ENCODE assay signal across 20 cellular contexts in the genomic region with DNA sequence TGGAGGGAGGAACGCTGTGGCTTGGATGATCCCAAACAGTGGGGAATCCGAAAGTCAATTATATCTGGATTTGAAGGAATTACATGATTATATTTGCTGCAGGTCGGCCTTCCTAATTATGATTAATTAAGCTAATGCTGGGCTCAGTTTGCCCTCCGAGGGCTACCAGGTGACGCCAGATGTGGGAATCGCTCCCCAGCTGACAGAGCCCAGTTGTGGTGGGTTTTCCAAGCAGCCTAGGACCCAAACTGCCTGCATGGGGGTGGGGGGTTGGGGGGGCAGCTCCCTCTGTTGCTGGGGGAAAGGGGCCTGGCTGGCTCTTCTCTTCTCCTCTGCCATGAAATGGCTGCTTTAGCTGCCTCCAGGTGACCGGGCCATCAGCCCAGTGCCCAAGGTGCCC.
A peak's percentile ranks its signal among the peaks of the same experiment; 100 is the strongest.
DNase-seq lines count a peak whose midpoint lies in the region; ATAC-seq, FAIRE-seq and TF ChIP-seq lines count a peak whose summit lies in the region.
"Had no signal": no experiment of that assay in that cellular context is flagged by ENCODE, and none has a peak within 500 bp of the region (broad histone marks: within the 10 kb centered on the region; RNA-seq: fewer than 3 reads in every experiment).

No MANE protein-coding gene starts in this region.

- 0 out of 2 replicates have a peak overlapping the region, but pooled peaks have one; percentile 9 for H2BK12ac ChIP-seq in H1 (ENCODE audit: low read depth, low read length)

- H3F3A ChIP-seq in Loucy (ENCODE audit: low read depth) (no peaks in the 10 kb centered on the region), GM23248 (ENCODE audit: insufficient read depth) (no peaks in the 10 kb centered on the region)

- H3K9me2 ChIP-seq in Loucy (replicated peaks; ENCODE audit: low read depth, low read length) = no peaks in the 10 kb centered on the region
- H3K9me2 ChIP-seq in GM23248 (ENCODE audit: insufficient read depth) = no peaks in the 10 kb centered on the region

- 94% methylated on average over 7 of the region's 7 CpGs; no CpG with 5 or more reads in 1 of the 2 experiments for WGBS in H1 (ENCODE audit: extremely low coverage in 1 of 2, insufficient coverage in 1 of 2, insufficient read length in 1 of 2, insufficient replicate concordance in 2 of 2, low coverage in 1 of 2, low lambda C conversion rate in 2 of 2, missing lambda C conversion rate in 1 of 2), 2 experiments
- WGBS in GM23248 (ENCODE audit: low coverage in 1 of 2, low lambda C conversion rate in 2 of 2, missing lambda C conversion rate in 2 of 2), 2 experiments = 7 to 15% methylated on average over 6 to 7 of the region's 7 CpGs

- FAIRE-seq in H1 (lab: Jason Lieb, UNC) = no peak
- FAIRE-seq: GM19239, HepG2 had no signal

- no peaks in the 10 kb centered on the region for H3K27me3 ChIP-seq in Loucy (ENCODE audit: insufficient read depth, low read length, poor library complexity, severe bottlenecking)
- H3K27me3 ChIP-seq in H1 (replicated peaks in 1 of 4; ENCODE audit: control insufficient read depth in 3 of 4, extremely low read depth in 1 of 4, insufficient read depth in 3 of 4, low read length in 3 of 4) = peaks cover 0 to 3% (median 0%) of the 10 kb centered on the region in 4 experiments; a peak in 1 of 7 replicates
- H3K27me3 ChIP-seq in GM23248 (replicated peaks; ENCODE audit: insufficient read depth) = no peaks in the 10 kb centered on the region
- H3K27me3 ChIP-seq: MG63, Peyer's patch had no signal

- H2BK120ac ChIP-seq in H1 (replicated peaks; ENCODE audit: low read depth, low read length) = no peak overlapping the region

- TF ChIP-seq EP300 in H1 (IDR thresholded peaks at IDR 0.05; ENCODE audit: borderline replicate concordance in 1 of 2, low read depth in 2 of 2, low read length in 2 of 2) = no peak

- no peak for TF ChIP-seq RAD21 in H1 (IDR thresholded peaks at IDR 0.05 in 1 of 2, conservative IDR thresholded peaks at IDR 0.05 in 1 of 2; ENCODE audit: low read depth in 2 of 2, low read length in 2 of 2)

- peak overlapping the region; percentile 77 for H3K27ac Mint-ChIP-seq in activated CD8-positive, alpha-beta T cell treated with anti-CD3 and anti-CD28 coated beads, Interleukin-2, amount 10 ng/mL, durations not matched to agents 7 days and 5 days
- H3K27ac Mint-ChIP-seq in activated CD8-positive, alpha-beta T cell treated with anti-CD3 and anti-CD28 coated beads for 36 hours = no peak overlapping the region
- peak overlapping the region; percentile 55 for H3K27ac Mint-ChIP-seq in stimulated activated memory B cell treated with anti-CD40 and anti-IgM and Interleukin-4, amounts not matched to agents 10 μg/mL and 1 μg/mL and 100 μg/mL, for 72 hours

- no peak overlapping the region for H2AK5ac ChIP-seq in H1 (ENCODE audit: low read depth, low read length)

- TF ChIP-seq CTCF in activated CD8-positive, alpha-beta T cell treated with anti-CD3 and anti-CD28 coated beads for 36 hours (IDR thresholded peaks at IDR 0.05) = no peak
- TF ChIP-seq CTCF in Loucy (conservative IDR thresholded peaks at IDR 0.05; ENCODE audit: low read length) (no peak), H1 (IDR thresholded peaks at IDR 0.05; ENCODE audit: control extremely low read depth in 1 of 3, insufficient read depth in 1 of 3, low read depth in 1 of 3, low read length in 3 of 3) (no peak)

- H3K27ac ChIP-seq in H1 (ENCODE audit: low read depth, low read length) (no peak overlapping the region), GM23248 (no peak overlapping the region)
- H3K27ac ChIP-seq: 22Rv1, C4-2B, Peyer's patch, SJCRH30 had no signal

- no peak for ATAC-seq in activated CD8-positive, alpha-beta T cell treated with anti-CD3 and anti-CD28 coated beads, Interleukin-2, amount 10 ng/mL, durations not matched to agents 7 days and 5 days
- ATAC-seq in activated CD8-positive, alpha-beta T cell treated with anti-CD3 and anti-CD28 coated beads for 36 hours = no peak
- ATAC-seq in stimulated activated memory B cell treated with anti-CD40 and anti-IgM and Interleukin-4, amounts not matched to agents 10 μg/mL and 1 μg/mL and 100 μg/mL, for 72 hours = no peak
- ATAC-seq in GM21515 (IDR thresholded peaks at IDR 0.05; ENCODE audit: unreplicated experiment) = no peak
- ATAC-seq: HepG2 had no signal

- no peak overlapping the region for H2BK15ac ChIP-seq in H1 (ENCODE audit: low read length)

- no peak overlapping the region for H4K8ac ChIP-seq in H1 (ENCODE audit: extremely low read depth, insufficient read depth, low read length)

- peak overlapping the region; percentile 69 for H3K4me2 ChIP-seq in Loucy (ENCODE audit: low read depth, low read length, poor library complexity, severe bottlenecking)
- no peak overlapping the region for H3K4me2 ChIP-seq in H1 (ENCODE audit: insufficient read depth in 1 of 2, low read depth in 2 of 2, low read length in 2 of 2)
- H3K4me2 ChIP-seq in GM23248 (ENCODE audit: unreplicated experiment) = no peak overlapping the region

- H3K79me2 ChIP-seq in Loucy (ENCODE audit: insufficient read depth, low read length) = no peaks in the 10 kb centered on the region
- H3K79me2 ChIP-seq in H1 (ENCODE audit: control insufficient read depth in 1 of 2, insufficient read depth in 2 of 2, low read length in 2 of 2) = no peaks in the 10 kb centered on the region
- H3K79me2 ChIP-seq in GM23248 (ENCODE audit: insufficient read depth) = no peaks in the 10 kb centered on the region

- no peak overlapping the region for H4K91ac ChIP-seq in H1 (replicated peaks; ENCODE audit: insufficient read length, low read length)

- H4K5ac ChIP-seq in H1 (ENCODE audit: insufficient read length, low read depth, low read length) = no peak overlapping the region

- H3K27me3 Mint-ChIP-seq in activated CD8-positive, alpha-beta T cell treated with anti-CD3 and anti-CD28 coated beads, Interleukin-2, amount 10 ng/mL, durations not matched to agents 7 days and 5 days (ENCODE audit: low read depth) = no peaks in the 10 kb centered on the region
- peaks cover 3% of the 10 kb centered on the region for H3K27me3 Mint-ChIP-seq in activated CD8-positive, alpha-beta T cell treated with anti-CD3 and anti-CD28 coated beads for 36 hours
- H3K27me3 Mint-ChIP-seq in stimulated activated memory B cell treated with anti-CD40 and anti-IgM and Interleukin-4, amounts not matched to agents 10 μg/mL and 1 μg/mL and 100 μg/mL, for 72 hours = peaks cover 18% of the 10 kb centered on the region

- H3K9me3 Mint-ChIP-seq in activated CD8-positive, alpha-beta T cell treated with anti-CD3 and anti-CD28 coated beads, Interleukin-2, amount 10 ng/mL, durations not matched to agents 7 days and 5 days (ENCODE audit: insufficient read depth) = no peaks in the 10 kb centered on the region
- H3K9me3 Mint-ChIP-seq in activated CD8-positive, alpha-beta T cell treated with anti-CD3 and anti-CD28 coated beads for 36 hours = no peaks in the 10 kb centered on the region
- no peaks in the 10 kb centered on the region for H3K9me3 Mint-ChIP-seq in stimulated activated memory B cell treated with anti-CD40 and anti-IgM and Interleukin-4, amounts not matched to agents 10 μg/mL and 1 μg/mL and 100 μg/mL, for 72 hours
- H3K9me3 Mint-ChIP-seq: CD8-positive, alpha-beta memory T cell had no signal

- no peak overlapping the region for H3K4me3 Mint-ChIP-seq in activated CD8-positive, alpha-beta T cell treated with anti-CD3 and anti-CD28 coated beads, Interleukin-2, amount 10 ng/mL, durations not matched to agents 7 days and 5 days
- H3K4me3 Mint-ChIP-seq in activated CD8-positive, alpha-beta T cell treated with anti-CD3 and anti-CD28 coated beads for 36 hours = no peak overlapping the region
- H3K4me3 Mint-ChIP-seq in stimulated activated memory B cell treated with anti-CD40 and anti-IgM and Interleukin-4, amounts not matched to agents 10 μg/mL and 1 μg/mL and 100 μg/mL, for 72 hours = no peak overlapping the region
- H3K4me3 Mint-ChIP-seq: CD8-positive, alpha-beta memory T cell had no signal

- no peak overlapping the region for H3K18ac ChIP-seq in H1 (ENCODE audit: extremely low read depth, low read length)

- H2BK5ac ChIP-seq in H1 (ENCODE audit: low read depth, low read length) = no peak overlapping the region

- H3K4me3 ChIP-seq in Loucy (ENCODE audit: low read length, poor library complexity, severe bottlenecking) = peak overlapping the region; percentile 56
- H3K4me3 ChIP-seq in H1 (ENCODE audit: extremely low read depth in 1 of 4, insufficient read depth in 2 of 4, low read depth in 3 of 4, low read length in 4 of 4) = no peak overlapping the region
- H3K4me3 ChIP-seq in GM23248 = no peak overlapping the region
- H3K4me3 ChIP-seq: HAP-1, MG63, Peyer's patch, SJCRH30 had no signal

- CTCF ChIA-PET in activated CD8-positive, alpha-beta T cell treated with anti-CD3 and anti-CD28 coated beads, Interleukin-2, amount 10 ng/mL, durations not matched to agents 7 days and 5 days (lab: Charles Lee) = no interaction called here
- CTCF ChIA-PET in activated CD8-positive, alpha-beta T cell treated with anti-CD3 and anti-CD28 coated beads for 36 hours (lab: Charles Lee) = no interaction called here
- CTCF ChIA-PET in H1 (lab: Charles Lee; ENCODE audit: partially characterized antibody) = no interaction called here

- no peak overlapping the region for H3K14ac ChIP-seq in H1 (ENCODE audit: insufficient read length)

- peak overlapping the region; percentile 48; the same call in 1 of the 2 replicates for H2BK20ac ChIP-seq in H1 (ENCODE audit: low read length)

- H2AFZ ChIP-seq in Loucy (ENCODE audit: low read length) (no peak overlapping the region), H1 (ENCODE audit: low read length) (no peak overlapping the region), GM23248 (no peak overlapping the region)

- peaks cover 51% of the 10 kb centered on the region for H3K4me1 ChIP-seq in Loucy (ENCODE audit: insufficient read depth, low read length, poor library complexity, severe bottlenecking)
- H3K4me1 ChIP-seq in H1 (replicated peaks in 1 of 4; ENCODE audit: control insufficient read depth in 3 of 4, insufficient read depth in 4 of 4, low read length in 3 of 4) = no peaks in the 10 kb centered on the region; a peak in 1 of 7 replicates
- H3K4me1 ChIP-seq in GM23248 (ENCODE audit: insufficient read depth) = no peaks in the 10 kb centered on the region
- H3K4me1 ChIP-seq: HAP-1, Peyer's patch, SJCRH30 had no signal

- H3K9ac ChIP-seq in Loucy (ENCODE audit: low read depth, low read length, poor library complexity, severe bottlenecking) (peak overlapping the region; percentile 63), H1 (replicated peaks in 1 of 4; ENCODE audit: extremely low read depth in 1 of 4, low read depth in 3 of 4, low read length in 3 of 4) (no peak overlapping the region), GM23248 (no peak overlapping the region)

- no peaks in the 10 kb centered on the region for H3K36me3 Mint-ChIP-seq in activated CD8-positive, alpha-beta T cell treated with anti-CD3 and anti-CD28 coated beads, Interleukin-2, amount 10 ng/mL, durations not matched to agents 7 days and 5 days (ENCODE audit: low read depth)
- H3K36me3 Mint-ChIP-seq in activated CD8-positive, alpha-beta T cell treated with anti-CD3 and anti-CD28 coated beads for 36 hours (ENCODE audit: low read depth) = no peaks in the 10 kb centered on the region
- no peaks in the 10 kb centered on the region for H3K36me3 Mint-ChIP-seq in stimulated activated memory B cell treated with anti-CD40 and anti-IgM and Interleukin-4, amounts not matched to agents 10 μg/mL and 1 μg/mL and 100 μg/mL, for 72 hours
- H3K36me3 Mint-ChIP-seq: CD8-positive, alpha-beta memory T cell had no signal

- no peak for DNase-seq in activated CD8-positive, alpha-beta T cell treated with anti-CD3 and anti-CD28 coated beads, Interleukin-2, amount 10 ng/mL, durations not matched to agents 7 days and 5 days
- DNase-seq in activated CD8-positive, alpha-beta T cell treated with anti-CD3 and anti-CD28 coated beads for 36 hours = no peak
- DNase-seq in H1 (ENCODE audit: low read depth in 1 of 2, low spot score in 2 of 2) (no peak), posterior cingulate gyrus (no peak), GM23248 (no peak)
- DNase-seq: ACHN; CD8-positive, alpha-beta memory T cell; KG1; MG63; NCI-H69; Peyer's patch had no signal

- intact Hi-C loops in activated CD8-positive, alpha-beta T cell treated with anti-CD3 and anti-CD28 coated beads for 36 hours (cut with micrococcal nuclease) = no loop called here
- intact Hi-C loops in posterior cingulate gyrus (cut with DNase I) = no loop called here

- no peaks in the 10 kb centered on the region for H3K79me1 ChIP-seq in H1 (ENCODE audit: low read depth, low read length)

- in situ Hi-C loops in GM23248 (cut with MboI) = no loop called here

- H4K20me1 ChIP-seq in Loucy (ENCODE audit: insufficient read depth, low read length, poor library complexity, severe bottlenecking) (no peaks in the 10 kb centered on the region), H1 (replicated peaks in 1 of 2; ENCODE audit: control insufficient read depth in 1 of 2, insufficient read depth in 2 of 2, low read length in 2 of 2) (no peaks in the 10 kb centered on the region), GM23248 (ENCODE audit: insufficient read depth) (no peaks in the 10 kb centered on the region)

- POLR2A ChIA-PET in activated CD8-positive, alpha-beta T cell treated with anti-CD3 and anti-CD28 coated beads, Interleukin-2, amount 10 ng/mL, durations not matched to agents 7 days and 5 days (lab: Charles Lee) = no interaction called here
- POLR2A ChIA-PET in activated CD8-positive, alpha-beta T cell treated with anti-CD3 and anti-CD28 coated beads for 36 hours (lab: Charles Lee) = no interaction called here
- POLR2A ChIA-PET in H1 (lab: Charles Lee; ENCODE audit: partially characterized antibody) = no interaction called here

- H3K9me3 ChIP-seq in Loucy (ENCODE audit: insufficient read depth, low read depth, low read length) (no peaks in the 10 kb centered on the region), H1 (ENCODE audit: insufficient read depth in 2 of 2, low read depth in 1 of 2, low read length in 1 of 2) (no peaks in the 10 kb centered on the region), GM23248 (ENCODE audit: low read depth) (no peaks in the 10 kb centered on the region)
- H3K9me3 ChIP-seq: HAP-1, MG63, Peyer's patch, SJCRH30 had no signal

- H3K36me3 ChIP-seq in Loucy (ENCODE audit: insufficient read depth, low read length) (no peaks in the 10 kb centered on the region), H1 (ENCODE audit: control insufficient read depth in 2 of 4, insufficient read depth in 4 of 4, low read length in 3 of 4) (no peaks in the 10 kb centered on the region), GM23248 (ENCODE audit: low read depth) (no peaks in the 10 kb centered on the region)
- H3K36me3 ChIP-seq: HAP-1, MG63, Peyer's patch, SJCRH30 had no signal

- no peak for TF ChIP-seq POLR2A in H1 (IDR thresholded peaks at IDR 0.05; ENCODE audit: control extremely low read depth in 1 of 2, low read depth in 2 of 2, low read length in 2 of 2)

- no peak overlapping the region for H3K4ac ChIP-seq in H1 (replicated peaks; ENCODE audit: insufficient read length, low read depth, low read length)

- H3K56ac ChIP-seq in H1 (replicated peaks; ENCODE audit: insufficient read length, low read depth, low read length) = no peak overlapping the region

- H3K4me1 Mint-ChIP-seq in activated CD8-positive, alpha-beta T cell treated with anti-CD3 and anti-CD28 coated beads, Interleukin-2, amount 10 ng/mL, durations not matched to agents 7 days and 5 days (ENCODE audit: low read depth) = peaks cover 22% of the 10 kb centered on the region
- peaks cover 14% of the 10 kb centered on the region for H3K4me1 Mint-ChIP-seq in activated CD8-positive, alpha-beta T cell treated with anti-CD3 and anti-CD28 coated beads for 36 hours (ENCODE audit: low read depth)
- H3K4me1 Mint-ChIP-seq in stimulated activated memory B cell treated with anti-CD40 and anti-IgM and Interleukin-4, amounts not matched to agents 10 μg/mL and 1 μg/mL and 100 μg/mL, for 72 hours = peaks cover 58% of the 10 kb centered on the region

- H3K23me2 ChIP-seq in H1 (ENCODE audit: low read depth, low read length) = no peaks in the 10 kb centered on the region

- no peak overlapping the region for H3K23ac ChIP-seq in H1 (ENCODE audit: insufficient read length)
